In the genomic region with DNA sequence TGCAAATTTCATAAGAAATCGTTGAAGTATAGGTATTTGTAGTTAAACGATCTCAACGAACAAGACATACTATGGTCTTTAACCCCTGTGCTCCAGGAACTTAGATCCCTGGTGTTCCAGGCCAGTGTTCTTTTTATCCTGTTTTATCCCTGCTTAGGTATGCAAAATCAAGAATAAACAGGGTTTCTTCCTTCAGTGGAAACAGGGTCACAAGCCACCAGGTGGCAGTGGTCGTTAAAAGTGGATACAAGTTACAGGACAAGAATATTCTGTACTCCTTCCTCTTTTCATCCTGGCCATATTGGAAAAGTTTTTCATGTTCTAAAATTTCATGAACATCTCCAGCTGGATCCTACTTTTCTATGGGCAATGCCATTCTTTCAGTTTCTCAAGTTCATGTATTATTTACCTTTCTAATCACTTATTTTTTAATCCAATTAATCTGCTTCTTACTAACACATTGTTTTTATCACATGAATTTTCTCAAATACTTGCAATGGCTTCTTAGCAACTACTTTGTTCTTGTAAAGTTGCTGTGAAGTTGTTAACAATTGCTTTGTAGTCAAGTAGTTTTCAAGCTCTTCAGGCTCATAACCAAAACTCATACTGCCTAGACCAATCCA, we compare ENCODE assay signal across 1 cellular context.
A peak's percentile ranks its signal among the peaks of the same experiment; 100 is the strongest.
TF ChIP-seq lines count a peak whose summit lies in the region.

No MANE protein-coding gene starts in this region.

TF ChIP-seq in HCT116, 20 proteins besides CTCF, POLR2A, EP300 and RAD21:
- TF ChIP-seq EZH2 (IDR thresholded peaks at IDR 0.05) (no peak), SRF (IDR thresholded peaks at IDR 0.05; ENCODE audit: low read depth) (no peak), YY1 (IDR thresholded peaks at IDR 0.05; ENCODE audit: extremely low read depth, insufficient replicate concordance, low read depth, low read length) (no peak), CBX3 (IDR thresholded peaks at IDR 0.05; ENCODE audit: low read depth) (0 out of 2 replicates have a peak, but pooled peaks have one; percentile 47)
- TF ChIP-seq, protein P1, sequence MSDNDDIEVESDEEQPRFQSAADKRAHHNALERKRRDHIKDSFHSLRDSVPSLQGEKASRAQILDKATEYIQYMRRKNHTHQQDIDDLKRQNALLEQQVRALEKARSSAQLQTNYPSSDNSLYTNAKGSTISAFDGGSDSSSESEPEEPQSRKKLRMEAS (IDR thresholded peaks at IDR 0.05): no peak
